In genomic region chr13:98297043-98297442, GRCh38 we compare ENCODE assay signal across 17 cellular contexts.
DNase-seq lines count a peak whose midpoint lies in the region; ATAC-seq and TF ChIP-seq lines count a peak whose summit lies in the region.
"Had no signal": no experiment of that assay in that cellular context is flagged by ENCODE, and none has a peak within 500 bp of the region (broad histone marks: within the 10 kb centered on the region; RNA-seq: fewer than 3 reads in every experiment).

No MANE protein-coding gene starts in this region.

- intact Hi-C loops in left colon (cut with DNase I, micrococcal nuclease): no loop called here

- TF ChIP-seq CTCF in LNCaP clone FGC (IDR thresholded peaks at IDR 0.05; ENCODE audit: control insufficient read depth, extremely low read depth, insufficient read depth): no peak

- peak; percentile 73 for DNase-seq in DMS79 (lab: John Stamatoyannopoulos, UW)
- peak; percentile 63 for DNase-seq in LNCaP clone FGC (ENCODE audit: low read depth)
- DNase-seq in NCI-H748 (lab: John Stamatoyannopoulos, UW; ENCODE audit: unreplicated experiment): peak; percentile 91
- no peak for DNase-seq in left colon
- no peak for DNase-seq in HPDE6-E6E7 (ENCODE audit: extremely low spot score)
- DNase-seq in activated CD4-positive, CD25-positive, alpha-beta regulatory T cell treated with anti-CD3 and anti-CD28 coated beads, Interleukin-2, amount 50 U/mL, for 72 hours: no peak
- DNase-seq: NCI-H1048; NCI-H2171; NK-92 treated with Interleukin-12 subunit alpha and Interleukin-12 subunit beta, amount 100 ng/mL, for 24 hours; OCI-M1; RPMI8226; SW 1271 had no signal

- ATAC-seq in left colon: peak; percentile 44
- no peak for ATAC-seq in HG02885 (IDR thresholded peaks at IDR 0.05; ENCODE audit: poor library complexity, unreplicated experiment)
- ATAC-seq in GM18907 (IDR thresholded peaks at IDR 0.05; ENCODE audit: unreplicated experiment): no peak

- no peak overlapping the region for H3K4me3 ChIP-seq in LNCaP clone FGC (ENCODE audit: low read depth, low read length)
- H3K4me3 ChIP-seq: BLaER1, HAP-1, SJSA1 had no signal

Comparison
In these comparisons a context has a peak if more than half of its experiments do, and no peak if none do; other contexts are left out.
1. DNase-seq: peak in DMS79 (single experiment), LNCaP clone FGC (single experiment) and NCI-H748 (single experiment); none in left colon (0 of 2), HPDE6-E6E7 (single experiment) and activated CD4-positive, CD25-positive, alpha-beta regulatory T cell treated with anti-CD3 and anti-CD28 coated beads, Interleukin-2, amount 50 U/mL, for 72 hours (single experiment).